ENCODE assay signal across 8 cellular contexts in the genomic region with DNA sequence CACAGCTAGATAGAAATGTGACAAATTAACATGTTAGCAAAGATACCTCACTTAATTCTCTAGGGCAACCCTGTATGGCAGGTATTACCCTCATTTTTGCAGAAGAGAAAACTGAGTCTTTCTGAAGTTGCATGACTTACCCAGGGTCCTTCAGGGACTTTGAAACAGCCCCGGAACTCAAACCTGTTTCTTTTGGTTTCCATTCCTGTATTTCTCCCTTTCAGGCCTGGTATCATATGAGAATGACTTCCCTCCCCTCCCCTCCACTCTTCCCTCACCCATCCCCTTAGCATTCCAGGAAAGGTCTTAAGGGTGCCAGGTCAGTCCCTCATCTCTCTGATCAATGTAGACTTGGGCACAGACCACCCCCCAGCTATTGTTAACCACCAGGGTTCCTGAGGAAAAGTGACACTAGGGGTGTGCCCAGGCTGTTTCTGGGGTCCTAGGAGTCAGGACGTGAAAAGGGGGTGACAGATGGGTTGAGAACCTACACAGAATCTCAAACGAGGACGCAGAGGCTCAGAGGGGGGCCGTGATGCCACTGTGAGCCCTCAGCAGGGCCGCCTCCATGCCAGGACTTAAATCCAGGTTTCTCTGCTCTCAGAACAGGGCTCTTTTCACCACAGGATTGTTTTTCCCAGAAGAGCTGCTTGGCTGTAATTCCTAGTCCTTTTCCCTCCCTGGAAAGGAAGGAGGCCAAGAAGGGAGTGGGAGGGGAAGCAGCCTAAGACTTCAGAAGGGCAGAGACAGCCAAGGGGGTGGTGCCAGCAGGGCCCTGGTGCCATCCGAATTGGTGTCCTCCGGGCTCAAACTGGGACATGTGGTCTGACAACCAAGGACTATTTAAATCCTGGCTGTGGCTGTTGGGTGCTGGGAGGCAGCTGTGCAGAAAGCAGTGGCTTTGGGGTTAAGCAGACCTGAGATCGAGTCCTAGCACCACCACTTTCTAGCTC. TPM values are rescaled to one million over a fixed set of nuclear protein-coding genes. Genes with fewer than 3 reads are reported as not detected.
DNase-seq lines count a peak whose midpoint lies in the region; ATAC-seq, FAIRE-seq and TF ChIP-seq lines count a peak whose summit lies in the region.

No MANE protein-coding gene starts in this region.

- H3K4ac ChIP-seq in H1 (replicated peaks; ENCODE audit: insufficient read length, low read depth, low read length): no peak overlapping the region

- H3K9me3 ChIP-seq in H1 (ENCODE audit: insufficient read depth in 2 of 2, low read depth in 1 of 2, low read length in 1 of 2): no peaks in the 10 kb centered on the region

- TF ChIP-seq POLR2A in H1 (IDR thresholded peaks at IDR 0.05; ENCODE audit: control extremely low read depth in 1 of 2, low read depth in 2 of 2, low read length in 2 of 2): no peak

- no peaks in the 10 kb centered on the region for H3K36me3 ChIP-seq in H1 (ENCODE audit: control insufficient read depth in 2 of 4, insufficient read depth in 4 of 4, low read length in 3 of 4)

- no peak overlapping the region for H4K91ac ChIP-seq in H1 (replicated peaks; ENCODE audit: insufficient read length, low read length)

- peaks cover 0 to 23% of the 10 kb centered on the region in 2 experiments; a peak in 3 of 4 replicates for H3K79me2 ChIP-seq in H1 (ENCODE audit: control insufficient read depth in 1 of 2, insufficient read depth in 2 of 2, low read length in 2 of 2)

- H3K9ac ChIP-seq in H1 (replicated peaks in 1 of 4; ENCODE audit: extremely low read depth in 1 of 4, low read depth in 3 of 4, low read length in 3 of 4): no peak overlapping the region

- no peak overlapping the region for H3K4me3 ChIP-seq in AG10803 (ENCODE audit: low read length)
- H3K4me3 ChIP-seq in H1 (ENCODE audit: extremely low read depth in 1 of 4, insufficient read depth in 2 of 4, low read depth in 3 of 4, low read length in 4 of 4): no peak overlapping the region

- no peak overlapping the region for H3K56ac ChIP-seq in H1 (replicated peaks; ENCODE audit: insufficient read length, low read depth, low read length)

- POLR2A ChIA-PET in H1 (lab: Charles Lee; ENCODE audit: partially characterized antibody): interaction anchor here (1.2 kb wide), 1 partner anchor 70 kb away, joined by 4 read pairs; no protein-coding TSS in a partner anchor

- H2BK15ac ChIP-seq in H1 (ENCODE audit: low read length): peak overlapping the region; percentile 67; the same call in 1 of the 2 replicates

- no peaks in the 10 kb centered on the region for H4K20me1 ChIP-seq in H1 (replicated peaks in 1 of 2; ENCODE audit: control insufficient read depth in 1 of 2, insufficient read depth in 2 of 2, low read length in 2 of 2)

- H2AK5ac ChIP-seq in H1 (ENCODE audit: low read depth, low read length): no peak overlapping the region; the same call in 1 of the 2 replicates

- no peak overlapping the region for H2AFZ ChIP-seq in H1 (ENCODE audit: low read length)

- no peaks in the 10 kb centered on the region for H3K27me3 Mint-ChIP-seq in nephron (ENCODE audit: low read depth)
- no peaks in the 10 kb centered on the region for H3K27me3 Mint-ChIP-seq in activated T-cell treated with anti-CD3 and anti-CD28 coated beads, Interleukin-2, amount 50 U/mL, for 72 hours (ENCODE audit: low read depth)
- no peaks in the 10 kb centered on the region for H3K27me3 Mint-ChIP-seq in activated T-cell treated with anti-CD3 and anti-CD28 coated beads, Interleukin-2, amount 50 U/mL, for 4 hours (ENCODE audit: low read depth)

- H3K18ac ChIP-seq in H1 (ENCODE audit: extremely low read depth, low read length): peak overlapping the region; percentile 57; the same call in 1 of the 2 replicates

- peak overlapping the region; percentile 51 to 70 (median 57) for H3K4me3 Mint-ChIP-seq in nephron
- H3K4me3 Mint-ChIP-seq in activated T-cell treated with anti-CD3 and anti-CD28 coated beads, Interleukin-2, amount 50 U/mL, for 72 hours: peak overlapping the region in 1 of 2 donors; percentile 29
- no peak overlapping the region for H3K4me3 Mint-ChIP-seq in activated T-cell treated with anti-CD3 and anti-CD28 coated beads, Interleukin-2, amount 50 U/mL, for 4 hours

- H2BK12ac ChIP-seq in H1 (ENCODE audit: low read depth, low read length): peak overlapping the region; percentile 6; the same call in 1 of the 2 replicates

- DNase-seq in AG10803 (ENCODE audit: low read depth): peak; percentile 61
- DNase-seq in NCI-H226: peak; percentile 5
- no peak for DNase-seq in H1 (ENCODE audit: low read depth in 1 of 2, low spot score in 2 of 2)
- no peak for DNase-seq in activated T-cell treated with anti-CD3 and anti-CD28 coated beads, Interleukin-2, amount 50 U/mL, for 72 hours
- DNase-seq in activated T-cell treated with anti-CD3 and anti-CD28 coated beads, Interleukin-2, amount 50 U/mL, for 4 hours: no peak
- no peak for DNase-seq in ecto neural progenitor cell (ENCODE audit: low spot score)

- 0 out of 2 replicates have a peak overlapping the region, but pooled peaks have one; percentile 13 for H2BK5ac ChIP-seq in H1 (ENCODE audit: low read depth, low read length)

- TF ChIP-seq RAD21 in H1 (IDR thresholded peaks at IDR 0.05 in 1 of 2, conservative IDR thresholded peaks at IDR 0.05 in 1 of 2; ENCODE audit: low read depth in 2 of 2, low read length in 2 of 2): no peak

- H4K5ac ChIP-seq in H1 (ENCODE audit: insufficient read length, low read depth, low read length): no peak overlapping the region

- ATAC-seq in activated T-cell treated with anti-CD3 and anti-CD28 coated beads, Interleukin-2, amount 50 U/mL, for 72 hours (replicated peaks in 1 of 2): no peak
- no peak for ATAC-seq in activated T-cell treated with anti-CD3 and anti-CD28 coated beads, Interleukin-2, amount 50 U/mL, for 4 hours
- ATAC-seq in HG03354 (IDR thresholded peaks at IDR 0.05; ENCODE audit: poor library complexity, severe bottlenecking, unreplicated experiment): no peak

- H4K8ac ChIP-seq in H1 (ENCODE audit: extremely low read depth, insufficient read depth, low read length): no peak overlapping the region; the same call in 1 of the 2 replicates

- H3K27ac ChIP-seq in H1 (ENCODE audit: low read depth, low read length): no peak overlapping the region

- no peak overlapping the region for H3K14ac ChIP-seq in H1 (ENCODE audit: insufficient read length)

- H3K23me2 ChIP-seq in H1 (ENCODE audit: low read depth, low read length): peaks cover 8% of the 10 kb centered on the region

- H2BK120ac ChIP-seq in H1 (replicated peaks; ENCODE audit: low read depth, low read length): no peak overlapping the region

- peaks cover 45% of the 10 kb centered on the region for H3K4me1 Mint-ChIP-seq in nephron
- peaks cover 37% of the 10 kb centered on the region for H3K4me1 Mint-ChIP-seq in activated T-cell treated with anti-CD3 and anti-CD28 coated beads, Interleukin-2, amount 50 U/mL, for 72 hours (ENCODE audit: low read depth)
- peaks cover 24% of the 10 kb centered on the region for H3K4me1 Mint-ChIP-seq in activated T-cell treated with anti-CD3 and anti-CD28 coated beads, Interleukin-2, amount 50 U/mL, for 4 hours (ENCODE audit: low read depth)

- H3K4me1 ChIP-seq in H1 (replicated peaks in 1 of 4; ENCODE audit: control insufficient read depth in 3 of 4, insufficient read depth in 4 of 4, low read length in 3 of 4): peaks cover 0 to 15% (median 9%) of the 10 kb centered on the region in 4 experiments; a peak in 5 of 7 replicates

- H3K9me3 Mint-ChIP-seq in nephron: no peaks in the 10 kb centered on the region
- H3K9me3 Mint-ChIP-seq in activated T-cell treated with anti-CD3 and anti-CD28 coated beads, Interleukin-2, amount 50 U/mL, for 72 hours: no peaks in the 10 kb centered on the region
- no peaks in the 10 kb centered on the region for H3K9me3 Mint-ChIP-seq in activated T-cell treated with anti-CD3 and anti-CD28 coated beads, Interleukin-2, amount 50 U/mL, for 4 hours

- H3K23ac ChIP-seq in H1 (ENCODE audit: insufficient read length): no peak overlapping the region

- TF ChIP-seq EP300 in H1 (IDR thresholded peaks at IDR 0.05; ENCODE audit: borderline replicate concordance in 1 of 2, low read depth in 2 of 2, low read length in 2 of 2): no peak

- peak overlapping the region; percentile 77 to 91 (median 86) for H3K27ac Mint-ChIP-seq in nephron
- no peak overlapping the region for H3K27ac Mint-ChIP-seq in activated T-cell treated with anti-CD3 and anti-CD28 coated beads, Interleukin-2, amount 50 U/mL, for 72 hours

- no peak overlapping the region for H3K4me2 ChIP-seq in H1 (ENCODE audit: insufficient read depth in 1 of 2, low read depth in 2 of 2, low read length in 2 of 2)

- WGBS in H1 (ENCODE audit: extremely low coverage in 1 of 2, insufficient coverage in 1 of 2, insufficient read length in 1 of 2, insufficient replicate concordance in 2 of 2, low coverage in 1 of 2, low lambda C conversion rate in 2 of 2, missing lambda C conversion rate in 1 of 2), 2 experiments: 81% methylated on average over 9 of the region's 9 CpGs; no CpG with 5 or more reads in 1 of the 2 experiments

- TF ChIP-seq CTCF in AG10803 (conservative IDR thresholded peaks at IDR 0.05; ENCODE audit: low read length) (no peak), H1 (IDR thresholded peaks at IDR 0.05; ENCODE audit: control extremely low read depth in 1 of 3, insufficient read depth in 1 of 3, low read depth in 1 of 3, low read length in 3 of 3) (no peak), nephron (IDR thresholded peaks at IDR 0.05; ENCODE audit: unreplicated experiment in 3 of 3) (no peak)

- H2BK20ac ChIP-seq in H1 (ENCODE audit: low read length): 0 out of 2 replicates have a peak overlapping the region, but pooled peaks have one; percentile 56

- FAIRE-seq in H1 (lab: Jason Lieb, UNC): no peak

- peaks cover 4% of the 10 kb centered on the region; the same call in 1 of the 2 replicates for H3K79me1 ChIP-seq in H1 (ENCODE audit: low read depth, low read length)

- H3K27me3 ChIP-seq in H1 (replicated peaks in 1 of 4; ENCODE audit: control insufficient read depth in 3 of 4, extremely low read depth in 1 of 4, insufficient read depth in 3 of 4, low read length in 3 of 4): no peaks in the 10 kb centered on the region

- no peaks in the 10 kb centered on the region for H3K36me3 Mint-ChIP-seq in nephron (ENCODE audit: low read depth)
- H3K36me3 Mint-ChIP-seq in activated T-cell treated with anti-CD3 and anti-CD28 coated beads, Interleukin-2, amount 50 U/mL, for 72 hours (ENCODE audit: insufficient read depth in 2 of 2): peaks cover 5 to 7% of the 10 kb centered on the region in 2 donors
- H3K36me3 Mint-ChIP-seq in activated T-cell treated with anti-CD3 and anti-CD28 coated beads, Interleukin-2, amount 50 U/mL, for 4 hours (ENCODE audit: insufficient read depth): no peaks in the 10 kb centered on the region

- CTCF ChIA-PET in H1 (lab: Charles Lee; ENCODE audit: partially characterized antibody): interaction anchor here (0.6 to 2.2 kb wide), 16 partner anchors 9 to 192 kb away, joined by 3 to 8 read pairs (median 3); no protein-coding TSS in a partner anchor

RNA-seq across cellular contexts. Expression of gene WASF2, which starts 2.1 kb away (rescaled TPM):
- 78.9 and 86.6 TPM in 2 replicates for total RNA-seq in H1 (2021; fragmentation: NEBNext Ultra II Directional; extraction: Animal tissue kit (Norgen Biotek cat#: 25700))
- polyA plus RNA-seq in H1 (2011; rRNA removed): 32.1 and 44.3 TPM in 2 replicates
- 26.2 TPM for polyA plus RNA-seq in H1 (2011; cell fraction: cytosol; rRNA removed)
- polyA plus RNA-seq in H1 (2011; cell fraction: nucleus; rRNA removed): 60.6 TPM
- 42.0 to 51.1 TPM (median 44.6 TPM) in 4 replicates for polyA plus RNA-seq in H1 (2012, experiment 1 of 2)
- 36.9 TPM for polyA plus RNA-seq in H1 (2012, experiment 2 of 2)
- 43.5 TPM for polyA plus RNA-seq in H1 (2013, experiment 1 of 2)
- polyA plus RNA-seq in H1 (2013, experiment 2 of 2): 43.4 TPM
- polyA minus RNA-seq in H1 (2011; rRNA and poly(A)+ RNA removed): 32.2 and 35.0 TPM in 2 replicates
- polyA minus RNA-seq in H1 (2011; cell fraction: cytosol; rRNA and poly(A)+ RNA removed): 28.4 TPM
- 26.5 TPM for polyA minus RNA-seq in H1 (2011; cell fraction: nucleus; rRNA and poly(A)+ RNA removed)
- 100 to 1,000 TPM; 146 to 197 TPM for total RNA-seq in activated T-cell treated with anti-CD3 and anti-CD28 coated beads, Interleukin-2, amount 50 U/mL, for 72 hours
- total RNA-seq in activated T-cell treated with anti-CD3 and anti-CD28 coated beads, Interleukin-2, amount 50 U/mL, for 4 hours: 10 to 100 TPM; 82.2 to 98.7 (median 87.1) TPM

Comparison
In these comparisons a context has a peak if more than half of its experiments do, and no peak if none do; other contexts are left out.
1. DNase-seq: peak in AG10803 (single experiment) and NCI-H226 (single experiment); none in H1 (0 of 2), activated T-cell treated with anti-CD3 and anti-CD28 coated beads, Interleukin-2, amount 50 U/mL, for 72 hours (0 of 2), activated T-cell treated with anti-CD3 and anti-CD28 coated beads, Interleukin-2, amount 50 U/mL, for 4 hours (single experiment) and ecto neural progenitor cell (single experiment).